In the genomic region with DNA sequence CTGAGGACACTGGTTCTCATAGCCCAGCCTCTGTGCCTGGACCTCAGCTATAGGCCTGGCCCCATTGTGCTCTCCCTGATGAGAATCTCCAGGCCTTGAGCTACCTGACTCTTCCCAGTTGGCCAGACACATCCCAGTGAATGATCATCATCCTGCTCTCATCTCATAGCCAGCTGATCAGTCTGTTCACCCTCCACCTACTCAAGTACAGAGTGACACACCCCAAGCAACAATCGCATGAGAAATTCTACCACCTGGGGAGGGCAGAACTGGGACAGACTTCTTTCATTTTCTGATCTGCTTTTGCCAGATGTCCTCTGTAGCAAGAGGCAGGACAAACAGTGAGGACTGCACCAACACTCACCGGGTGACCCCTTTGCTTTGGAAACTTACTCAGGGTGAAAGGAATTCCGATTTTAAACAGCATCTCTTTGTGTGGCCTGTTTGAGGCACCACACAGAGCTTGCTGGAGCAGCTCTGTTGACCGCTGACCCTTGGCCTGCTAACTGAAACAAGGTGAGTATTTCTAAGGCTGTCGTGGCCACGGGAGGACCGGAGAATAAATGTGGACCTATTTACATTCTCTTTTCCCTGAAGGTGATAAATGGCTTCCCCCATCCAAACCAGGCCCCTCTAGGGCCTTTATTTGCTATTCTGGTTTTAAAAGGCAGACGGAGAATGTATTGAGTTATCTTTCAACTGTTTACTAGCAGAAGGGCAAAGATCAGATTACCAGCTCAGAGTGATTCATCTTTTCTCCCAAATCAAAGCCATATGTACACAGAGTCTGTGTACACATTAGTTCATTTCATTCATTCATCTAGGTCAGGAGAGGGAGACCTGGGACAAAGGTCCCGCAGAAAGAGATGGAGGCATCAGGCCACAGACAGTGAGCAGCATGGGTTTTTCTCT, we compare ENCODE assay signal across 9 cellular contexts.
DNase-seq lines count a peak whose midpoint lies in the region; ATAC-seq and TF ChIP-seq lines count a peak whose summit lies in the region.
"Had no signal": no experiment of that assay in that cellular context is flagged by ENCODE, and none has a peak within 500 bp of the region (broad histone marks: within the 10 kb centered on the region; RNA-seq: fewer than 3 reads in every experiment).

No MANE protein-coding gene starts in this region.

- ATAC-seq in GM18870 (IDR thresholded peaks at IDR 0.05; ENCODE audit: unreplicated experiment): no peak
- no peak for ATAC-seq in Right ventricle myocardium inferior
- ATAC-seq in HG03521 (IDR thresholded peaks at IDR 0.05; ENCODE audit: unreplicated experiment): no peak

- no peak for TF ChIP-seq CTCF in RWPE1 (conservative IDR thresholded peaks at IDR 0.05; ENCODE audit: low read depth)

- H3K27ac ChIP-seq in RWPE1: peak overlapping the region; percentile 48
- H3K27ac ChIP-seq: BLaER1 had no signal

- intact Hi-C loops in Right ventricle myocardium inferior (cut with DNase I): no loop called here

- DNase-seq in SIG-M5 treated with dmso at 0.1 percent for 504 hours (lab: John Stamatoyannopoulos, UW; ENCODE audit: unreplicated experiment): peak; percentile 17
- no peak for DNase-seq in SIG-M5 (lab: John Stamatoyannopoulos, UW)
- DNase-seq in RWPE1 (ENCODE audit: low spot score): peak; percentile 60
- DNase-seq in hepatic stellate cell (ENCODE audit: low spot score): peak; percentile 57
- DNase-seq in Right ventricle myocardium inferior (ENCODE audit: missing footprints): no peak
- DNase-seq in activated T-cell treated with anti-CD3 and anti-CD28 coated beads, Interleukin-2, amount 50 U/mL, for 1 hour: no peak

- CTCF ChIA-PET in RWPE1 (lab: Yijun Ruan, JAX): interaction anchor here (0.5 kb wide), 1 partner anchor 356 kb away, joined by 4 read pairs; no protein-coding TSS in a partner anchor

- POLR2A ChIA-PET in RWPE1 (lab: Yijun Ruan, JAX; ENCODE audit: low non-redundant PET): no interaction called here

Comparison
In these comparisons a context has a peak if more than half of its experiments do, and no peak if none do; other contexts are left out.
1. DNase-seq: peak in SIG-M5 treated with dmso at 0.1 percent for 504 hours (single experiment), RWPE1 (single experiment) and hepatic stellate cell (single experiment); none in SIG-M5 (single experiment), Right ventricle myocardium inferior (single experiment) and activated T-cell treated with anti-CD3 and anti-CD28 coated beads, Interleukin-2, amount 50 U/mL, for 1 hour (single experiment).